1 cellular context compared by ENCODE assay signal in genomic region chr7:151012031-151012692, GRCh38.
TF ChIP-seq lines count a peak whose summit lies in the region.

No MANE protein-coding gene starts in this region.

TF ChIP-seq in WTC11, 78 proteins besides CTCF, POLR2A, EP300 and RAD21 (continued from another document):
- TF ChIP-seq, protein P1, sequence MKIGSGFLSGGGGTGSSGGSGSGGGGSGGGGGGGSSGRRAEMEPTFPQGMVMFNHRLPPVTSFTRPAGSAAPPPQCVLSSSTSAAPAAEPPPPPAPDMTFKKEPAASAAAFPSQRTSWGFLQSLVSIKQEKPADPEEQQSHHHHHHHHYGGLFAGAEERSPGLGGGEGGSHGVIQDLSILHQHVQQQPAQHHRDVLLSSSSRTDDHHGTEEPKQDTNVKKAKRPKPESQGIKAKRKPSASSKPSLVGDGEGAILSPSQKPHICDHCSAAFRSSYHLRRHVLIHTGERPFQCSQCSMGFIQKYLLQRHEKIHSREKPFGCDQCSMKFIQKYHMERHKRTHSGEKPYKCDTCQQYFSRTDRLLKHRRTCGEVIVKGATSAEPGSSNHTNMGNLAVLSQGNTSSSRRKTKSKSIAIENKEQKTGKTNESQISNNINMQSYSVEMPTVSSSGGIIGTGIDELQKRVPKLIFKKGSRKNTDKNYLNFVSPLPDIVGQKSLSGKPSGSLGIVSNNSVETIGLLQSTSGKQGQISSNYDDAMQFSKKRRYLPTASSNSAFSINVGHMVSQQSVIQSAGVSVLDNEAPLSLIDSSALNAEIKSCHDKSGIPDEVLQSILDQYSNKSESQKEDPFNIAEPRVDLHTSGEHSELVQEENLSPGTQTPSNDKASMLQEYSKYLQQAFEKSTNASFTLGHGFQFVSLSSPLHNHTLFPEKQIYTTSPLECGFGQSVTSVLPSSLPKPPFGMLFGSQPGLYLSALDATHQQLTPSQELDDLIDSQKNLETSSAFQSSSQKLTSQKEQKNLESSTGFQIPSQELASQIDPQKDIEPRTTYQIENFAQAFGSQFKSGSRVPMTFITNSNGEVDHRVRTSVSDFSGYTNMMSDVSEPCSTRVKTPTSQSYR (CRISPR knock-in tag; IDR thresholded peaks at IDR 0.05), result no peak
- no peak for TF ChIP-seq NR3C1 (CRISPR knock-in tag; conservative IDR thresholded peaks at IDR 0.05; ENCODE audit: low read depth)
- TF ChIP-seq ELF4 (CRISPR knock-in tag; IDR thresholded peaks at IDR 0.05; ENCODE audit: low read depth), result no peak
- TF ChIP-seq E2F5 (CRISPR knock-in tag; IDR thresholded peaks at IDR 0.05), result no peak
- TF ChIP-seq GABPB1 (CRISPR knock-in tag; IDR thresholded peaks at IDR 0.05), result no peak
- no peak for TF ChIP-seq ZNF219 (CRISPR knock-in tag; IDR thresholded peaks at IDR 0.05; ENCODE audit: borderline replicate concordance)
- TF ChIP-seq CDX4 (CRISPR knock-in tag; IDR thresholded peaks at IDR 0.05; ENCODE audit: borderline replicate concordance), result no peak
- TF ChIP-seq, protein P2, sequence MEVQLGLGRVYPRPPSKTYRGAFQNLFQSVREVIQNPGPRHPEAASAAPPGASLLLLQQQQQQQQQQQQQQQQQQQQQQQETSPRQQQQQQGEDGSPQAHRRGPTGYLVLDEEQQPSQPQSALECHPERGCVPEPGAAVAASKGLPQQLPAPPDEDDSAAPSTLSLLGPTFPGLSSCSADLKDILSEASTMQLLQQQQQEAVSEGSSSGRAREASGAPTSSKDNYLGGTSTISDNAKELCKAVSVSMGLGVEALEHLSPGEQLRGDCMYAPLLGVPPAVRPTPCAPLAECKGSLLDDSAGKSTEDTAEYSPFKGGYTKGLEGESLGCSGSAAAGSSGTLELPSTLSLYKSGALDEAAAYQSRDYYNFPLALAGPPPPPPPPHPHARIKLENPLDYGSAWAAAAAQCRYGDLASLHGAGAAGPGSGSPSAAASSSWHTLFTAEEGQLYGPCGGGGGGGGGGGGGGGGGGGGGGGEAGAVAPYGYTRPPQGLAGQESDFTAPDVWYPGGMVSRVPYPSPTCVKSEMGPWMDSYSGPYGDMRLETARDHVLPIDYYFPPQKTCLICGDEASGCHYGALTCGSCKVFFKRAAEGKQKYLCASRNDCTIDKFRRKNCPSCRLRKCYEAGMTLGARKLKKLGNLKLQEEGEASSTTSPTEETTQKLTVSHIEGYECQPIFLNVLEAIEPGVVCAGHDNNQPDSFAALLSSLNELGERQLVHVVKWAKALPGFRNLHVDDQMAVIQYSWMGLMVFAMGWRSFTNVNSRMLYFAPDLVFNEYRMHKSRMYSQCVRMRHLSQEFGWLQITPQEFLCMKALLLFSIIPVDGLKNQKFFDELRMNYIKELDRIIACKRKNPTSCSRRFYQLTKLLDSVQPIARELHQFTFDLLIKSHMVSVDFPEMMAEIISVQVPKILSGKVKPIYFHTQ (CRISPR knock-in tag; IDR thresholded peaks at IDR 0.05), result no peak
